8 cellular contexts compared by ENCODE assay signal in genomic region chr9:121281614-121282291, GRCh38. TPM values are rescaled to one million over a fixed set of nuclear protein-coding genes. Genes with fewer than 3 reads are reported as not detected.
DNase-seq lines count a peak whose midpoint lies in the region; ATAC-seq and TF ChIP-seq lines count a peak whose summit lies in the region.

No MANE protein-coding gene starts in this region.

- H3K9ac ChIP-seq in IMR-90 (ENCODE audit: low read depth, low read length) (no peak overlapping the region), subcutaneous abdominal adipose tissue (ENCODE audit: low read length in 5 of 5) (peak overlapping the region in 4 of 5 donors; percentile 39 to 43 (median 41))

- TF ChIP-seq POLR2A in IMR-90 (IDR thresholded peaks at IDR 0.05; ENCODE audit: low read depth, low read length) = no peak

- CTCF ChIA-PET in IMR-90 (lab: Yijun Ruan, JAX) = interaction anchor here (1.0 kb wide), 1 partner anchor 69 kb away, joined by 5 read pairs; no protein-coding TSS in a partner anchor

- H2AK9ac ChIP-seq in IMR-90 (replicated peaks; ENCODE audit: low read depth, low read length, poor library complexity) = no peak overlapping the region

- H3K27me3 ChIP-seq in IMR-90 (ENCODE audit: control insufficient read depth, insufficient read depth, low read length) (no peaks in the 10 kb centered on the region), subcutaneous abdominal adipose tissue (ENCODE audit: control insufficient read depth in 5 of 5, insufficient read depth in 4 of 5, low read length in 5 of 5) (no peaks in the 10 kb centered on the region)

- H3K27ac ChIP-seq in IMR-90 (ENCODE audit: insufficient read depth, low read length) = peak overlapping the region; percentile 49
- H3K27ac ChIP-seq in subcutaneous abdominal adipose tissue (ENCODE audit: low read depth, low read length) = peak overlapping the region; percentile 88

- no peak overlapping the region for H3K56ac ChIP-seq in IMR-90 (ENCODE audit: extremely low read depth, insufficient read depth, low read length)

- peak overlapping the region; percentile 57 for H4K91ac ChIP-seq in IMR-90 (ENCODE audit: insufficient read depth, low read depth, low read length)

- no peak overlapping the region for H3K4me3 ChIP-seq in IMR-90 (ENCODE audit: insufficient read depth, low read depth, low read length)
- peak overlapping the region in 4 of 5 donors; percentile 10 to 34 (median 18) for H3K4me3 ChIP-seq in subcutaneous abdominal adipose tissue (ENCODE audit: low read depth in 1 of 5, low read length in 5 of 5)

- BruUV-seq in IMR-90 (replicated peaks; lab: Mats Ljungman, UMichigan) = no TSS peak

- peaks cover 54% of the 10 kb centered on the region for H3K4me1 ChIP-seq in IMR-90 (ENCODE audit: control insufficient read depth, insufficient read depth, low read length)
- H3K4me1 ChIP-seq in subcutaneous abdominal adipose tissue (ENCODE audit: control insufficient read depth in 5 of 5, insufficient read depth in 5 of 5, low read length in 5 of 5) = peaks cover 33 to 94% (median 91%) of the 10 kb centered on the region in 5 donors

- peak overlapping the region; percentile 29 for H2BK5ac ChIP-seq in IMR-90 (ENCODE audit: low read depth, low read length, poor library complexity, severe bottlenecking)

- H4K8ac ChIP-seq in IMR-90 (ENCODE audit: low read depth in 2 of 2, low read length in 2 of 2) = peak overlapping the region in 1 of 2 experiments; percentile 11; a peak in 1 of 4 replicates

- DNase-seq in IMR-90 (peak; percentile 65), amniotic epithelial cell (ENCODE audit: low read depth) (peak; percentile 61), iris pigment epithelial cell (ENCODE audit: low read depth) (peak; percentile 73), activated gamma-delta T cell (lab: John Stamatoyannopoulos, UW) (no peak), T-helper 9 cell (no peak)
- no peak for DNase-seq in stimulated activated naive CD4-positive, alpha-beta T cell (lab: John Stamatoyannopoulos, UW)

- peak overlapping the region; percentile 45; the same call in 1 of the 2 replicates for H2BK120ac ChIP-seq in IMR-90 (ENCODE audit: low read depth, low read length)

- dilution Hi-C loops in IMR-90 (cut with HindIII; ENCODE audit: low sequenced_read_pairs, unreplicated experiment) = no loop called here

- 84% methylated on average over 4 of the region's 10 CpGs; no CpG with 5 or more reads in 1 of the 2 experiments for WGBS in IMR-90 (ENCODE audit: extremely low coverage in 2 of 2, insufficient read length in 1 of 2), 2 experiments

- no peak overlapping the region; the same call in 1 of the 2 replicates for H3K14ac ChIP-seq in IMR-90 (replicated peaks; ENCODE audit: low read depth, low read length)

- H3K36me3 ChIP-seq in IMR-90 (ENCODE audit: control insufficient read depth, insufficient read depth, low read length) = peaks cover 29% of the 10 kb centered on the region
- H3K36me3 ChIP-seq in subcutaneous abdominal adipose tissue (ENCODE audit: control insufficient read depth in 5 of 5, insufficient read depth in 5 of 5, low read length in 5 of 5) = no peaks in the 10 kb centered on the region

- POLR2A ChIA-PET in IMR-90 (lab: Charles Lee; ENCODE audit: unreplicated experiment) = no interaction called here

- H2BK20ac ChIP-seq in IMR-90 (ENCODE audit: low read depth, low read length) = peak overlapping the region; percentile 10; the same call in 1 of the 2 replicates

- H3K23ac ChIP-seq in IMR-90 (ENCODE audit: low read depth, low read length) = 0 out of 2 replicates have a peak overlapping the region, but pooled peaks have one; percentile 66

- peaks cover 18% of the 10 kb centered on the region for H4K20me1 ChIP-seq in IMR-90 (ENCODE audit: insufficient read depth, low read length)

- 0 out of 3 replicates have a peak overlapping the region, but pooled peaks have one; percentile 17 for H2BK15ac ChIP-seq in IMR-90 (ENCODE audit: low read depth, low read length)

- ATAC-seq in IMR-90 (ENCODE audit: low read depth) (no peak), GM21528 (IDR thresholded peaks at IDR 0.05; ENCODE audit: low FRiP score, unreplicated experiment) (no peak)

- intact Hi-C loops in IMR-90 (cut with micrococcal nuclease) = no loop called here

- H3K4ac ChIP-seq in IMR-90 (ENCODE audit: low read depth, low read length) = peak overlapping the region; percentile 61

- 0 out of 2 replicates have a peak overlapping the region, but pooled peaks have one; percentile 23 for H3K18ac ChIP-seq in IMR-90 (ENCODE audit: low read depth, low read length)

- TF ChIP-seq CTCF in IMR-90 (conservative IDR thresholded peaks at IDR 0.05; ENCODE audit: low read depth, low read length) = no peak

- no peak overlapping the region for H2AFZ ChIP-seq in IMR-90 (replicated peaks; ENCODE audit: low read length, poor library complexity)

- in situ Hi-C loops in IMR-90 (cut with MboI; ENCODE audit: low sequenced_read_pairs) = no loop called here

- 0 out of 2 replicates have a peak overlapping the region, but pooled peaks have one; percentile 8 for H4K5ac ChIP-seq in IMR-90 (ENCODE audit: low read depth, low read length)

- H3K79me1 ChIP-seq in IMR-90 (ENCODE audit: low read depth in 1 of 2, low read length in 2 of 2) = peaks cover 43 to 84% of the 10 kb centered on the region in 2 experiments

- no peak for TF ChIP-seq RAD21 in IMR-90 (IDR thresholded peaks at IDR 0.05; ENCODE audit: low read length)

- H3K9me3 ChIP-seq in IMR-90 (ENCODE audit: control insufficient read depth, insufficient read depth, low read length) = no peaks in the 10 kb centered on the region
- no peaks in the 10 kb centered on the region for H3K9me3 ChIP-seq in subcutaneous abdominal adipose tissue (ENCODE audit: control insufficient read depth in 5 of 5, low read length in 5 of 5)

- H3K4me2 ChIP-seq in IMR-90 (ENCODE audit: low read depth, low read length) = no peak overlapping the region

- H2AK5ac ChIP-seq in IMR-90 (ENCODE audit: low read depth, low read length) = peak overlapping the region; percentile 73

- H3K9me1 ChIP-seq in IMR-90 (ENCODE audit: insufficient read depth, low read length) = peaks cover 59% of the 10 kb centered on the region

TF ChIP-seq in IMR-90, 13 proteins besides CTCF, POLR2A, EP300 and RAD21:
- no peak for TF ChIP-seq RCOR1 (IDR thresholded peaks at IDR 0.05; ENCODE audit: insufficient replicate concordance, low read length)
- TF ChIP-seq ELK1 (IDR thresholded peaks at IDR 0.05; ENCODE audit: borderline replicate concordance, low read depth, low read length) = no peak
- no peak for TF ChIP-seq USF2 (IDR thresholded peaks at IDR 0.05; ENCODE audit: low read depth, low read length)
- TF ChIP-seq FOS (IDR thresholded peaks at IDR 0.05; ENCODE audit: low read depth, low read length) = peak; percentile 82
- TF ChIP-seq BHLHE40 (IDR thresholded peaks at IDR 0.05; ENCODE audit: low read depth, low read length) = no peak
TF ChIP-seq in IMR-90: peak in this region for 1.

RNA-seq across cellular contexts. Expression of gene GSN, which starts 13.8 kb away (rescaled TPM):
- total RNA-seq in IMR-90 (2012; rRNA removed) = 461 and 547 TPM in 2 replicates
- polyA plus RNA-seq in IMR-90 (2012; rRNA removed) = 482 and 495 TPM in 2 replicates
- 396 and 740 TPM in 2 replicates for polyA plus RNA-seq in IMR-90 (2012; cell fraction: cytosol; rRNA removed)
- 382 and 609 TPM in 2 replicates for polyA plus RNA-seq in IMR-90 (2012; cell fraction: nucleus; rRNA removed; ENCODE audit: low replicate concordance)

Comparison
In these comparisons a context has a peak if more than half of its experiments do, and no peak if none do; other contexts are left out.
1. DNase-seq: peak in IMR-90 (single experiment), amniotic epithelial cell (single experiment) and iris pigment epithelial cell (single experiment); none in activated gamma-delta T cell (single experiment), stimulated activated naive CD4-positive, alpha-beta T cell (0 of 6) and T-helper 9 cell (single experiment).